In the genomic region with DNA sequence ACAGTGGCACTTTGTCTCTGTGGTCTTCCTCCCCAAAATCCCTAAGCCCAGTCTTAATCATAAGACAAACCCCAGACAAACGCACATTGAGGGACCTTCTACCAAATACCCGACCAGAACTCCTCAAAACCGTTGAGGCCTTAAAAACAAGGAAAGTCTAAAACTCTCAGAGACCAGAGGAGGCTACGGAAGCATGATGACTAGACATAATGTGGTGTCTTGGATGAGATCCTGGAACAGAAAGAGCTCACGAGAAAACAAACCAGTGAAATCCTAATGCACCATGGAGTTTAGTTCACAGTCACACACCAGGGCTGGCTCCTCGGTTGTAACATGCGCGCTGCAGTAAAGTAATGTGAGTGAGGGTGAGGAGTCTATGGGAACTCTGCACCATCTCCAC, we compare ENCODE assay signal across 24 cellular contexts.
"Had no signal": no experiment of that assay in that cellular context is flagged by ENCODE, and none has a peak within 500 bp of the region (broad histone marks: within the 10 kb centered on the region; RNA-seq: fewer than 3 reads in every experiment).

No MANE protein-coding gene starts in this region.

- DNase-seq: activated CD4-positive, alpha-beta T cell treated with anti-CD3 and anti-CD28 coated beads for 4 hours; activated CD8-positive, alpha-beta memory T cell treated with anti-CD3 and anti-CD28 coated beads, Interleukin-2, amount 50 U/mL, for 4 hours; activated CD8-positive, alpha-beta T cell treated with anti-CD3 and anti-CD28 coated beads for 36 hours; activated naive CD4-positive, alpha-beta T cell treated with anti-CD3 and anti-CD28 coated beads, Interleukin-2, amount 50 U/mL, for 16 hours; activated naive CD8-positive, alpha-beta T cell treated with anti-CD3 and anti-CD28 coated beads, Interleukin-2, amount 50 U/mL, for 24 hours; activated T-cell treated with anti-CD3 and anti-CD28 coated beads, Interleukin-2, amount 50 U/mL, for 1 hour; amniotic stem cell; body of pancreas; NCI-H1105; NCI-H1436; NCI-H1694 treated with DMSO at 0.1 percent for 48 hours; NCI-H2029 treated with DMSO at 0.1 percent for 48 hours; NCI-H345; NCI-H510A; NCI-H526 treated with DMSO at 0.1 percent for 48 hours; NK-92 treated with Interleukin-12 subunit alpha and Interleukin-12 subunit beta, amount 100 ng/mL, for 24 hours; RPMI8226; T-cell; WERI-Rb-1 had no signal

- H3K4me3 ChIP-seq: ascending aorta, body of pancreas, SK-N-MC had no signal

- H3K9me3 ChIP-seq: ascending aorta, body of pancreas had no signal

- H3K27me3 Mint-ChIP-seq: activated CD8-positive, alpha-beta T cell treated with anti-CD3 and anti-CD28 coated beads for 36 hours; activated naive CD8-positive, alpha-beta T cell treated with anti-CD3 and anti-CD28 coated beads, Interleukin-2, amount 50 U/mL, for 24 hours; T-cell had no signal

- H3K4me3 Mint-ChIP-seq: activated CD8-positive, alpha-beta T cell treated with anti-CD3 and anti-CD28 coated beads for 36 hours; activated naive CD8-positive, alpha-beta T cell treated with anti-CD3 and anti-CD28 coated beads, Interleukin-2, amount 50 U/mL, for 24 hours; T-cell had no signal

- ATAC-seq: body of pancreas, Panc1, Right ventricle myocardium inferior, T-cell had no signal

- H3K9ac ChIP-seq: KMS-11 had no signal

- H3K27ac Mint-ChIP-seq: activated CD8-positive, alpha-beta T cell treated with anti-CD3 and anti-CD28 coated beads for 36 hours; activated naive CD8-positive, alpha-beta T cell treated with anti-CD3 and anti-CD28 coated beads, Interleukin-2, amount 50 U/mL, for 24 hours had no signal

- H3K9me3 Mint-ChIP-seq: activated CD8-positive, alpha-beta T cell treated with anti-CD3 and anti-CD28 coated beads for 36 hours; activated naive CD8-positive, alpha-beta T cell treated with anti-CD3 and anti-CD28 coated beads, Interleukin-2, amount 50 U/mL, for 24 hours; T-cell had no signal

- H3K27me3 ChIP-seq: ascending aorta, body of pancreas had no signal

- H3K4me2 ChIP-seq: KMS-11 had no signal

- H3K27ac ChIP-seq: ascending aorta, body of pancreas, KMS-11, SK-N-MC, WERI-Rb-1 had no signal
